ENCODE assay signal across 2 cellular contexts in the genomic region with DNA sequence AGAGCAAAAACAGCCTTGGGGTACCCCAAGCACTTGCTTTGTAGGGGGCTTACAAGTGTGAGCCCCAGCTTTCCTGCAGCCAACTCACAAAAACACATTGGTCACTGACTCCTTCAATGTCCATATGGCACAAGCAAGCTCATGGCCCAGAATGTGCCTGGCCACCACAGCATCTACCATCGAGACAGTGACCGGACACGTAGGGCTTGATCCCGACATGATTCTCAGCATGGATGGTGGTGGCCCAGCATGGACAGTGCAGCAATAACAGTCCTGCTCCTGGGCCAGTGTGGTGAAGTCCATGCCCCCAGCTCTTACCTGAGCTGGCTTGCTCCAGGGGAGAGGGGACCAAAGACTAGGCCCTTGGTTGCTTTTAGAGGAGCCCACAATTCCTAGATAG.
TF ChIP-seq lines count a peak whose summit lies in the region.

No MANE protein-coding gene starts in this region.

TF ChIP-seq in IMR-90, 13 proteins besides CTCF, POLR2A, EP300 and RAD21:
- TF ChIP-seq MAZ (IDR thresholded peaks at IDR 0.05; ENCODE audit: borderline replicate concordance, low read depth, low read length) = no peak
- no peak for TF ChIP-seq RCOR1 (IDR thresholded peaks at IDR 0.05; ENCODE audit: insufficient replicate concordance, low read length)
- no peak for TF ChIP-seq MXI1 (IDR thresholded peaks at IDR 0.05; ENCODE audit: borderline replicate concordance, low read depth, low read length)
- no peak for TF ChIP-seq SMC3 (IDR thresholded peaks at IDR 0.05; ENCODE audit: low read depth, low read length)
- no peak for TF ChIP-seq USF2 (IDR thresholded peaks at IDR 0.05; ENCODE audit: low read depth, low read length)
- TF ChIP-seq CEBPB (IDR thresholded peaks at IDR 0.05; ENCODE audit: low read depth, low read length) = no peak
- no peak for TF ChIP-seq CHD1 (IDR thresholded peaks at IDR 0.05; ENCODE audit: low read depth, low read length)
- no peak for TF ChIP-seq NFE2L2 (IDR thresholded peaks at IDR 0.05; ENCODE audit: low read depth, low read length)
- TF ChIP-seq MAFK (IDR thresholded peaks at IDR 0.05; ENCODE audit: low read depth, low read length) = no peak
- TF ChIP-seq RFX5 (IDR thresholded peaks at IDR 0.05; ENCODE audit: low read depth, low read length) = no peak
- TF ChIP-seq FOS (IDR thresholded peaks at IDR 0.05; ENCODE audit: low read depth, low read length) = no peak
- TF ChIP-seq ELK1 (IDR thresholded peaks at IDR 0.05; ENCODE audit: borderline replicate concordance, low read depth, low read length) = no peak
- TF ChIP-seq BHLHE40 (IDR thresholded peaks at IDR 0.05; ENCODE audit: low read depth, low read length) = no peak

TF ChIP-seq in K562, 482 proteins besides CTCF, POLR2A, EP300 and RAD21:
- TF ChIP-seq ZNF280B (CRISPR knock-in tag; IDR thresholded peaks at IDR 0.05) (no peak), PREB (CRISPR knock-in tag; IDR thresholded peaks at IDR 0.05) (no peak), CHCHD3 (CRISPR knock-in tag; IDR thresholded peaks at IDR 0.05) (no peak), TCF7L2 (IDR thresholded peaks at IDR 0.05; ENCODE audit: low read depth, low read length) (no peak), RBM22 (IDR thresholded peaks at IDR 0.05; ENCODE audit: low read depth, low read length, poor library complexity, severe bottlenecking) (no peak), GATAD2B (IDR thresholded peaks at IDR 0.05; ENCODE audit: borderline replicate concordance) (no peak), IFI16 (CRISPR knock-in tag; IDR thresholded peaks at IDR 0.05) (no peak), CBFA2T3 (IDR thresholded peaks at IDR 0.05) (no peak), RBBP5 (IDR thresholded peaks at IDR 0.05; ENCODE audit: borderline replicate concordance, insufficient read depth, low read length, poor library complexity, severe bottlenecking) (no peak), NELFE (IDR thresholded peaks at IDR 0.05; ENCODE audit: insufficient read depth, insufficient read length) (no peak), STAG1 (CRISPR knock-in tag; IDR thresholded peaks at IDR 0.05; ENCODE audit: borderline replicate concordance) (no peak), ZNF830 (CRISPR knock-in tag; IDR thresholded peaks at IDR 0.05) (no peak), YY1 (IDR thresholded peaks at IDR 0.05; ENCODE audit: borderline replicate concordance in 1 of 3, control insufficient read depth in 1 of 3, extremely low read depth in 1 of 3, insufficient read depth in 3 of 3, insufficient read length in 1 of 3, insufficient replicate concordance in 2 of 3, low read depth in 1 of 3, low read length in 2 of 3) (no peak), ZBED1 (IDR thresholded peaks at IDR 0.05) (no peak), E2F1 (CRISPR knock-in tag; IDR thresholded peaks at IDR 0.05) (no peak), TOE1 (IDR thresholded peaks at IDR 0.05; ENCODE audit: borderline replicate concordance) (no peak), TOE1 (CRISPR knock-in tag; IDR thresholded peaks at IDR 0.05; ENCODE audit: borderline replicate concordance, low read depth) (no peak), NR3C1 (CRISPR knock-in tag; IDR thresholded peaks at IDR 0.05) (no peak), NBN (IDR thresholded peaks at IDR 0.05; ENCODE audit: low read depth) (no peak), ZNF3 (CRISPR knock-in tag; IDR thresholded peaks at IDR 0.05) (no peak)
